ENCODE assay signal across 8 cellular contexts in the genomic region with DNA sequence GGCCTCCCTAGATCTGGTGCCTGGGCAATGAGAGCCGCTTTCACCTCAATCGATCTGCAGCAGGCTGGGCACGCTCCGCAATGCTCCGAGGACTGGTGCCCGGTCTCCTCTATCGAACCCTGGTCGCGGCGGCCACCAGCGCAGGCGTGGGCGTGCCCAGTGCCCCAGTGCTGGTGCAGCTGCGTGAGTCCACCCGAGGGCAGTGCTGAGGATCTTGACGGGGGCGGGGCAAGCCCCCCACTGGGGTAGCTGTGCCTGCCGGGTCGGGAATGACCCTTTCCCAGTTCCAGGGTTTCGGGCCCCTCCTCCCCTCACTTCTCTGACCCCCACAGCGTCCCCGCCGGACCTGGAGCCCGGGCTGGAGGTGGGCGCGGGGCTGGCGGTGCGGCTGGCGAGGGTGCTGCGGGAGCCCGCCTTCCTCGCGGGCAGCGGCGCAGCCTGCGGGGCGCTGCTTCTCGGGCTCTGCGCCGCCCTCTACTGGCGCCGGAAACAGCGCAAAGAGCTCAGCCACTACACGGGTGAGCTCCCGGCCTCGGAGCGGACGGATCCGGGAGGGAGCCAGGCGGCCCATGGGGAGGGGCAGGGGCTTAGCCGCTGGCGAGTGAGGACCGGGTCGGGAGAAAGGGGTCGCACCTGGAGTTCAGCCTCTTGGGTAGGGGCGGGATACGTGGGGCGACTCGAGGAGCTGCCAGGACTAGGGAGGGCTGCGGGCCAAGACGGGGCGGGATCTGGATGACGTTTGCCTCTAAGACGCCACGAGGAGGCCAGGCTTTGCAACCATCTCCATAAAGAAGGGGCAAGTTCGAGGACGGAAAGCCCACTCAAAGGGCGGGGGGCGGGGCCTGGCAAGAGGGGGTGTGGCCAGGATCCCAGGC. TPM values are rescaled to one million over a fixed set of nuclear protein-coding genes. Genes with fewer than 3 reads are reported as not detected.
A peak's percentile ranks its signal among the peaks of the same experiment; 100 is the strongest.
DNase-seq lines count a peak whose midpoint lies in the region; ATAC-seq lines count a peak whose summit lies in the region.

No MANE protein-coding gene starts in this region.

- ATAC-seq in GM18508 (IDR thresholded peaks at IDR 0.05; ENCODE audit: insufficient read depth, unreplicated experiment): peak; percentile 71
- ATAC-seq in HG03039 (IDR thresholded peaks at IDR 0.05; ENCODE audit: unreplicated experiment): peak; percentile 86

- DNase-seq in A172 (ENCODE audit: low spot score): peak; percentile 77
- DNase-seq in NCI-H2227 treated with DMSO at 0.1 percent for 48 hours (lab: John Stamatoyannopoulos, UW): peak; percentile 78
- peak; percentile 79 for DNase-seq in activated CD4-positive, CD25-positive, alpha-beta regulatory T cell treated with anti-CD3 and anti-CD28 coated beads, Interleukin-2, amount 50 U/mL, for 72 hours
- DNase-seq in cerebellum (ENCODE audit: low spot score): peak; percentile 80
- peak; percentile 90 for DNase-seq in kidney tubule cell (ENCODE audit: low spot score)
- DNase-seq in stimulated activated CD4-positive, alpha-beta T cell treated with anti-CD3 and anti-CD28 coated beads, Interleukin-15, amount 100 ng/mL, for 48 hours (ENCODE audit: low read depth in 2 of 2): peak; percentile 56 to 65

RNA-seq across cellular contexts. Expression of a gene that starts 10.9 kb away (rescaled TPM):
- 15.1 and 17.1 TPM in 2 replicates for total RNA-seq in A172 (2014; rRNA removed; shearing (Covaris generic))
- 30.1 TPM for total RNA-seq in cerebellum

RNA-seq across cellular contexts. Expression of a gene that starts 21.5 kb away (rescaled TPM):
- total RNA-seq in A172 (2014; rRNA removed; shearing (Covaris generic)): 11.7 and 15.9 TPM in 2 replicates
- total RNA-seq in cerebellum: 7.9 TPM

RNA-seq across cellular contexts. Expression of a gene that starts 42.9 kb away (rescaled TPM):
- total RNA-seq in A172 (2014; rRNA removed; shearing (Covaris generic)): not detected in 2 replicates
- not detected for total RNA-seq in cerebellum

RNA-seq across cellular contexts. Expression of a gene that starts 59.7 kb away (rescaled TPM):
- not detected in 2 replicates for total RNA-seq in A172 (2014; rRNA removed; shearing (Covaris generic))
- total RNA-seq in cerebellum: 12.4 TPM

Comparison
In these comparisons a context has a peak if more than half of its experiments do, and no peak if none do; other contexts are left out.
1. Peak in every context shown above with its lines: DNase-seq and ATAC-seq.